In genomic region chr6:46357591-46357990, GRCh38 we compare ENCODE assay signal across 23 cellular contexts.
DNase-seq lines count a peak whose midpoint lies in the region; ATAC-seq and TF ChIP-seq lines count a peak whose summit lies in the region.
"Had no signal": no experiment of that assay in that cellular context is flagged by ENCODE, and none has a peak within 500 bp of the region (broad histone marks: within the 10 kb centered on the region; RNA-seq: fewer than 3 reads in every experiment).

No MANE protein-coding gene starts in this region.

- peak overlapping the region; percentile 71 for H3K27ac Mint-ChIP-seq in activated CD8-positive, alpha-beta memory T cell treated with anti-CD3 and anti-CD28 coated beads, Interleukin-2, amount 10 ng/mL, durations not matched to agents 7 days and 5 days
- no peak overlapping the region for H3K27ac Mint-ChIP-seq in activated B cell treated with CpG ODN at 0.5 μM for 24 hours
- peak overlapping the region; percentile 78 for H3K27ac Mint-ChIP-seq in stimulated activated memory B cell treated with anti-CD40 and anti-IgM and Interleukin-4, amounts not matched to agents 10 μg/mL and 1 μg/mL and 100 μg/mL, for 72 hours

- H3K4me3 Mint-ChIP-seq in activated CD8-positive, alpha-beta memory T cell treated with anti-CD3 and anti-CD28 coated beads, Interleukin-2, amount 10 ng/mL, durations not matched to agents 7 days and 5 days: no peak overlapping the region
- peak overlapping the region; percentile 66 for H3K4me3 Mint-ChIP-seq in activated B cell treated with CpG ODN at 0.5 μM for 24 hours
- peak overlapping the region; percentile 44 for H3K4me3 Mint-ChIP-seq in stimulated activated memory B cell treated with anti-CD40 and anti-IgM and Interleukin-4, amounts not matched to agents 10 μg/mL and 1 μg/mL and 100 μg/mL, for 72 hours
- H3K4me3 Mint-ChIP-seq: activated T-cell treated with anti-CD3 and anti-CD28 coated beads, Interleukin-2, amount 50 U/mL, for 4 hours had no signal

- peaks cover 3% of the 10 kb centered on the region for H3K27me3 Mint-ChIP-seq in activated CD8-positive, alpha-beta memory T cell treated with anti-CD3 and anti-CD28 coated beads, Interleukin-2, amount 10 ng/mL, durations not matched to agents 7 days and 5 days
- no peaks in the 10 kb centered on the region for H3K27me3 Mint-ChIP-seq in activated B cell treated with CpG ODN at 0.5 μM for 24 hours
- H3K27me3 Mint-ChIP-seq in stimulated activated memory B cell treated with anti-CD40 and anti-IgM and Interleukin-4, amounts not matched to agents 10 μg/mL and 1 μg/mL and 100 μg/mL, for 72 hours: no peaks in the 10 kb centered on the region

- intact Hi-C loops in activated B cell treated with CpG ODN at 0.5 μM for 24 hours (cut with micrococcal nuclease): no loop called here

- peaks cover 6% of the 10 kb centered on the region for H3K4me1 Mint-ChIP-seq in activated CD8-positive, alpha-beta memory T cell treated with anti-CD3 and anti-CD28 coated beads, Interleukin-2, amount 10 ng/mL, durations not matched to agents 7 days and 5 days
- H3K4me1 Mint-ChIP-seq in activated B cell treated with CpG ODN at 0.5 μM for 24 hours: peaks cover 14% of the 10 kb centered on the region
- peaks cover 27% of the 10 kb centered on the region for H3K4me1 Mint-ChIP-seq in stimulated activated memory B cell treated with anti-CD40 and anti-IgM and Interleukin-4, amounts not matched to agents 10 μg/mL and 1 μg/mL and 100 μg/mL, for 72 hours

- POLR2A ChIA-PET in activated B cell treated with CpG ODN at 0.5 μM for 24 hours (lab: Charles Lee): no interaction called here

- H3K36me3 Mint-ChIP-seq in activated CD8-positive, alpha-beta memory T cell treated with anti-CD3 and anti-CD28 coated beads, Interleukin-2, amount 10 ng/mL, durations not matched to agents 7 days and 5 days: peaks cover 1% of the 10 kb centered on the region
- no peaks in the 10 kb centered on the region for H3K36me3 Mint-ChIP-seq in activated B cell treated with CpG ODN at 0.5 μM for 24 hours (ENCODE audit: low read depth)
- no peaks in the 10 kb centered on the region for H3K36me3 Mint-ChIP-seq in stimulated activated memory B cell treated with anti-CD40 and anti-IgM and Interleukin-4, amounts not matched to agents 10 μg/mL and 1 μg/mL and 100 μg/mL, for 72 hours
- H3K36me3 Mint-ChIP-seq: immature natural killer cell had no signal

- H3K9me3 Mint-ChIP-seq in activated CD8-positive, alpha-beta memory T cell treated with anti-CD3 and anti-CD28 coated beads, Interleukin-2, amount 10 ng/mL, durations not matched to agents 7 days and 5 days (ENCODE audit: low read depth): no peaks in the 10 kb centered on the region
- H3K9me3 Mint-ChIP-seq in activated B cell treated with CpG ODN at 0.5 μM for 24 hours: no peaks in the 10 kb centered on the region
- no peaks in the 10 kb centered on the region for H3K9me3 Mint-ChIP-seq in stimulated activated memory B cell treated with anti-CD40 and anti-IgM and Interleukin-4, amounts not matched to agents 10 μg/mL and 1 μg/mL and 100 μg/mL, for 72 hours
- H3K9me3 Mint-ChIP-seq: activated T-cell treated with anti-CD3 and anti-CD28 coated beads, Interleukin-2, amount 50 U/mL, for 4 hours; immature natural killer cell had no signal

- CTCF ChIA-PET in activated CD8-positive, alpha-beta memory T cell treated with anti-CD3 and anti-CD28 coated beads, Interleukin-2, amount 10 ng/mL, durations not matched to agents 7 days and 5 days (lab: Charles Lee): interaction anchor here (1.5 kb wide), 1 partner anchor 137 kb away, joined by 4 read pairs; no protein-coding TSS in a partner anchor
- CTCF ChIA-PET in activated B cell treated with CpG ODN at 0.5 μM for 24 hours (lab: Charles Lee): no interaction called here

- ATAC-seq in activated CD8-positive, alpha-beta memory T cell treated with anti-CD3 and anti-CD28 coated beads, Interleukin-2, amount 10 ng/mL, durations not matched to agents 7 days and 5 days: no peak
- ATAC-seq in activated B cell treated with CpG ODN at 0.5 μM for 24 hours (ENCODE audit: low read depth) (no peak), GM21619 (IDR thresholded peaks at IDR 0.05; ENCODE audit: unreplicated experiment) (no peak)
- no peak for ATAC-seq in stimulated activated memory B cell treated with anti-CD40 and anti-IgM and Interleukin-4, amounts not matched to agents 10 μg/mL and 1 μg/mL and 100 μg/mL, for 72 hours
- ATAC-seq: activated T-cell treated with anti-CD3 and anti-CD28 coated beads, Interleukin-2, amount 50 U/mL, for 4 hours; Right ventricle myocardium inferior had no signal

- no peak for TF ChIP-seq CTCF in activated B cell treated with CpG ODN at 0.5 μM for 24 hours (IDR thresholded peaks at IDR 0.05)

- no peak for DNase-seq in activated CD8-positive, alpha-beta memory T cell treated with anti-CD3 and anti-CD28 coated beads, Interleukin-2, amount 10 ng/mL, durations not matched to agents 7 days and 5 days
- no peak for DNase-seq in activated CD8-positive, alpha-beta memory T cell treated with anti-CD3 and anti-CD28 coated beads for 24 hours
- DNase-seq in activated B cell treated with CpG ODN at 0.5 μM for 24 hours (no peak), kidney tubule cell (ENCODE audit: low spot score) (peak; percentile 54), GM19240 (ENCODE audit: insufficient read length, low spot score) (no peak), NCI-H345 (lab: John Stamatoyannopoulos, UW) (no peak)
- DNase-seq: activated CD4-positive, CD25-positive, alpha-beta regulatory T cell; activated naive CD4-positive, alpha-beta T cell treated with Interleukin-2 at 50 U/mL for 16 hours; activated T-cell treated with anti-CD3 and anti-CD28 coated beads, Interleukin-2, amount 50 U/mL, for 4 hours; dermis blood vessel endothelial cell; foreskin fibroblast; immature natural killer cell; MV-4-11; NCI-H1694 treated with DMSO at 0.1 percent for 48 hours; NCI-H2171 treated with DMSO at 0.1 percent for 48 hours; NCI-H526; stimulated activated CD4-positive, alpha-beta T cell treated with anti-CD3 and anti-CD28 coated beads, Interleukin-12 subunit alpha, Interleukin-12 subunit beta, amount 100 ng/mL, for 4 hours; stomach; T1000; trophoblast cell had no signal
